In the genomic region with DNA sequence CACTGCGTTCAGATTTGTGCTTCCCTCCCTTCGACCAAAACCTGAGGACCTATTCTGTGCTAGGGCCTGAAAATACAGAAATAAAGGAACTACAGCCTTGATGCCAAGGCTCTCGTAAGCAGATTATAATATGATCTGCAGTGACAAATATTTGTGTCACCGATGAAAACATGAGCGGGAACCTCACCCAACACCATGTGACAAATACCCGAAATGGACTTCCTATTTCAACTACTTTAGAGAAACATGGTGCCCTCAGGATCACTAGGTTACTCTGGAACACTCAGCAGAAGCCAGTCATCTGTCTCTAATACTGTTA, we compare ENCODE assay signal across 1 cellular context.
A peak's percentile ranks its signal among the peaks of the same experiment; 100 is the strongest.
TF ChIP-seq lines count a peak whose summit lies in the region.

No MANE protein-coding gene starts in this region.

TF ChIP-seq in K562, 482 proteins besides CTCF, POLR2A, EP300 and RAD21 (continued from another document and continues in another):
- TF ChIP-seq, protein P1, sequence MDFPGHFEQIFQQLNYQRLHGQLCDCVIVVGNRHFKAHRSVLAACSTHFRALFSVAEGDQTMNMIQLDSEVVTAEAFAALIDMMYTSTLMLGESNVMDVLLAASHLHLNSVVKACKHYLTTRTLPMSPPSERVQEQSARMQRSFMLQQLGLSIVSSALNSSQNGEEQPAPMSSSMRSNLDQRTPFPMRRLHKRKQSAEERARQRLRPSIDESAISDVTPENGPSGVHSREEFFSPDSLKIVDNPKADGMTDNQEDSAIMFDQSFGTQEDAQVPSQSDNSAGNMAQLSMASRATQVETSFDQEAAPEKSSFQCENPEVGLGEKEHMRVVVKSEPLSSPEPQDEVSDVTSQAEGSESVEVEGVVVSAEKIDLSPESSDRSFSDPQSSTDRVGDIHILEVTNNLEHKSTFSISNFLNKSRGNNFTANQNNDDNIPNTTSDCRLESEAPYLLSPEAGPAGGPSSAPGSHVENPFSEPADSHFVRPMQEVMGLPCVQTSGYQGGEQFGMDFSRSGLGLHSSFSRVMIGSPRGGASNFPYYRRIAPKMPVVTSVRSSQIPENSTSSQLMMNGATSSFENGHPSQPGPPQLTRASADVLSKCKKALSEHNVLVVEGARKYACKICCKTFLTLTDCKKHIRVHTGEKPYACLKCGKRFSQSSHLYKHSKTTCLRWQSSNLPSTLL (IDR thresholded peaks at IDR 0.05), result no peak
- TF ChIP-seq, protein P2, sequence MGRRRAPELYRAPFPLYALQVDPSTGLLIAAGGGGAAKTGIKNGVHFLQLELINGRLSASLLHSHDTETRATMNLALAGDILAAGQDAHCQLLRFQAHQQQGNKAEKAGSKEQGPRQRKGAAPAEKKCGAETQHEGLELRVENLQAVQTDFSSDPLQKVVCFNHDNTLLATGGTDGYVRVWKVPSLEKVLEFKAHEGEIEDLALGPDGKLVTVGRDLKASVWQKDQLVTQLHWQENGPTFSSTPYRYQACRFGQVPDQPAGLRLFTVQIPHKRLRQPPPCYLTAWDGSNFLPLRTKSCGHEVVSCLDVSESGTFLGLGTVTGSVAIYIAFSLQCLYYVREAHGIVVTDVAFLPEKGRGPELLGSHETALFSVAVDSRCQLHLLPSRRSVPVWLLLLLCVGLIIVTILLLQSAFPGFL (CRISPR knock-in tag; IDR thresholded peaks at IDR 0.05), result no peak
- TF ChIP-seq, protein P3, sequence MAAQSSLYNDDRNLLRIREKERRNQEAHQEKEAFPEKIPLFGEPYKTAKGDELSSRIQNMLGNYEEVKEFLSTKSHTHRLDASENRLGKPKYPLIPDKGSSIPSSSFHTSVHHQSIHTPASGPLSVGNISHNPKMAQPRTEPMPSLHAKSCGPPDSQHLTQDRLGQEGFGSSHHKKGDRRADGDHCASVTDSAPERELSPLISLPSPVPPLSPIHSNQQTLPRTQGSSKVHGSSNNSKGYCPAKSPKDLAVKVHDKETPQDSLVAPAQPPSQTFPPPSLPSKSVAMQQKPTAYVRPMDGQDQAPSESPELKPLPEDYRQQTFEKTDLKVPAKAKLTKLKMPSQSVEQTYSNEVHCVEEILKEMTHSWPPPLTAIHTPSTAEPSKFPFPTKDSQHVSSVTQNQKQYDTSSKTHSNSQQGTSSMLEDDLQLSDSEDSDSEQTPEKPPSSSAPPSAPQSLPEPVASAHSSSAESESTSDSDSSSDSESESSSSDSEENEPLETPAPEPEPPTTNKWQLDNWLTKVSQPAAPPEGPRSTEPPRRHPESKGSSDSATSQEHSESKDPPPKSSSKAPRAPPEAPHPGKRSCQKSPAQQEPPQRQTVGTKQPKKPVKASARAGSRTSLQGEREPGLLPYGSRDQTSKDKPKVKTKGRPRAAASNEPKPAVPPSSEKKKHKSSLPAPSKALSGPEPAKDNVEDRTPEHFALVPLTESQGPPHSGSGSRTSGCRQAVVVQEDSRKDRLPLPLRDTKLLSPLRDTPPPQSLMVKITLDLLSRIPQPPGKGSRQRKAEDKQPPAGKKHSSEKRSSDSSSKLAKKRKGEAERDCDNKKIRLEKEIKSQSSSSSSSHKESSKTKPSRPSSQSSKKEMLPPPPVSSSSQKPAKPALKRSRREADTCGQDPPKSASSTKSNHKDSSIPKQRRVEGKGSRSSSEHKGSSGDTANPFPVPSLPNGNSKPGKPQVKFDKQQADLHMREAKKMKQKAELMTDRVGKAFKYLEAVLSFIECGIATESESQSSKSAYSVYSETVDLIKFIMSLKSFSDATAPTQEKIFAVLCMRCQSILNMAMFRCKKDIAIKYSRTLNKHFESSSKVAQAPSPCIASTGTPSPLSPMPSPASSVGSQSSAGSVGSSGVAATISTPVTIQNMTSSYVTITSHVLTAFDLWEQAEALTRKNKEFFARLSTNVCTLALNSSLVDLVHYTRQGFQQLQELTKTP (IDR thresholded peaks at IDR 0.05; ENCODE audit: low read depth in 1 of 2, partially characterized antibody in 2 of 2), result no peak
- TF ChIP-seq CEBPG (CRISPR knock-in tag; IDR thresholded peaks at IDR 0.05) (0 out of 2 replicates have a peak, but pooled peaks have one; percentile 8), CEBPG (tag; conservative IDR thresholded peaks at IDR 0.05 in 1 of 2, IDR thresholded peaks at IDR 0.05 in 1 of 2) (no peak), POLR2B (IDR thresholded peaks at IDR 0.05; ENCODE audit: low read depth, partially characterized antibody) (no peak), HMG20B (CRISPR knock-in tag; IDR thresholded peaks at IDR 0.05) (no peak), ZNF324 (CRISPR knock-in tag; IDR thresholded peaks at IDR 0.05) (no peak), ATF7 (IDR thresholded peaks at IDR 0.05) (no peak), ZNF124 (CRISPR knock-in tag; IDR thresholded peaks at IDR 0.05) (no peak), EP400 (IDR thresholded peaks at IDR 0.05) (peak; percentile 0; the same call in 1 of the 2 replicates), POLR2AphosphoS5 (IDR thresholded peaks at IDR 0.05; ENCODE audit: control insufficient read depth, insufficient read depth, low read depth, low read length) (no peak), ZNF41 (CRISPR knock-in tag; conservative IDR thresholded peaks at IDR 0.05) (no peak), SOX6 (IDR thresholded peaks at IDR 0.05) (no peak), ZNF197 (CRISPR knock-in tag; IDR thresholded peaks at IDR 0.05; ENCODE audit: low read depth) (no peak)
- TF ChIP-seq, protein P4, sequence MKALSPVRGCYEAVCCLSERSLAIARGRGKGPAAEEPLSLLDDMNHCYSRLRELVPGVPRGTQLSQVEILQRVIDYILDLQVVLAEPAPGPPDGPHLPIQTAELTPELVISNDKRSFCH (CRISPR knock-in tag; IDR thresholded peaks at IDR 0.05), result no peak
- TF ChIP-seq, protein P4 (tag; IDR thresholded peaks at IDR 0.05), result no peak
- TF ChIP-seq, protein P5, sequence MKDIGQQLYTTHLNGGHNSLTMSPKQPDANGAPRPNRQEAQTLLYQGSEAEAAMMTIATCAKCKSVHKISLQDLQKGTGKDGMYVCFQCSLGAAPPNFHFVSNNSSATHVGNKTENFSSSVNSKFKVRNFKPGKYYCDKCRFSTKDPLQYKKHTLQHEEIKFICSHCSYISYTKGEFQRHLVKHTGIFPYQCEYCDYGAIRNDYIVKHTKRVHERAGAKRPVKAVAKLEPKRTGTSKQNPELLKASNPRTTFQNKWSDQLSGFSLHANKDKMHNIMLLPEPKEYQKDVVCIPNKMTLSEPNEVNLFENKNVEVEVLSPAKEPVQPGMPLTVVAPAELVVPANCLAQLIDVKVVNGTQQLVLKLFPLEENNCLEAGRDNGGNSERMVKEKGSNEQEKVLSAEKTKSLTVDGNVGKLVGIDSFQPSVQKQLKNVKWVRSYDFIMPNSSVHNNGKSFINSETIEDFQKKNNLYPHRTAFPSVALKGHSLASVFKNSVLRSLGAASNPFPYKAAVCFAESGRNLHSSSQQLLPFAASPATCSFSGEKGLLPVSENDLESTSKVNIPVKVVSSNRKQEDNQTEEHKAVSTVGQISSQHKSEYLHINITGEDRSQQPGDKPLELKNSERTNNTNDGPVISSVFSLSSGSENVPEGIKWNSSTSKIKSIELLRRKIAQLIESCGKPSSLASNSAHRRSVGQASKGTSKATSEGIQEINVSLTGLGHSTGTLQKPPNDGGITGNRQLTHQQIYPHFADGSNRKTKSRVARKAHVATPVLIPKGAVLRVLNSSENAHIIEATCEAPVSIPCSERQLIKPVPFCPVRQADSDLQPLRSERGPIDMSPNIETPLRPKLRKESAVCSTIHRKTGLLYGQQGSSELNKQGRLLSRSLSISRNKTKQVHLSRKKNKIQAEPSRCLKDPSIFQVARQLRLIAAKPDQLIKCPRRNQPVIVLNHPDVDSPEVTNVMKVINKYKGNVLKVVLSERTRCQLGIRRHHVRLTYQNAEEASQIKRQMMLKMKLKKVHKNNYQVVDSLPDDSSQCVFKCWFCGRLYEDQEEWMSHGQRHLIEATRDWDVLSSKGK (CRISPR knock-in tag; IDR thresholded peaks at IDR 0.05), result no peak
- TF ChIP-seq, protein P6, sequence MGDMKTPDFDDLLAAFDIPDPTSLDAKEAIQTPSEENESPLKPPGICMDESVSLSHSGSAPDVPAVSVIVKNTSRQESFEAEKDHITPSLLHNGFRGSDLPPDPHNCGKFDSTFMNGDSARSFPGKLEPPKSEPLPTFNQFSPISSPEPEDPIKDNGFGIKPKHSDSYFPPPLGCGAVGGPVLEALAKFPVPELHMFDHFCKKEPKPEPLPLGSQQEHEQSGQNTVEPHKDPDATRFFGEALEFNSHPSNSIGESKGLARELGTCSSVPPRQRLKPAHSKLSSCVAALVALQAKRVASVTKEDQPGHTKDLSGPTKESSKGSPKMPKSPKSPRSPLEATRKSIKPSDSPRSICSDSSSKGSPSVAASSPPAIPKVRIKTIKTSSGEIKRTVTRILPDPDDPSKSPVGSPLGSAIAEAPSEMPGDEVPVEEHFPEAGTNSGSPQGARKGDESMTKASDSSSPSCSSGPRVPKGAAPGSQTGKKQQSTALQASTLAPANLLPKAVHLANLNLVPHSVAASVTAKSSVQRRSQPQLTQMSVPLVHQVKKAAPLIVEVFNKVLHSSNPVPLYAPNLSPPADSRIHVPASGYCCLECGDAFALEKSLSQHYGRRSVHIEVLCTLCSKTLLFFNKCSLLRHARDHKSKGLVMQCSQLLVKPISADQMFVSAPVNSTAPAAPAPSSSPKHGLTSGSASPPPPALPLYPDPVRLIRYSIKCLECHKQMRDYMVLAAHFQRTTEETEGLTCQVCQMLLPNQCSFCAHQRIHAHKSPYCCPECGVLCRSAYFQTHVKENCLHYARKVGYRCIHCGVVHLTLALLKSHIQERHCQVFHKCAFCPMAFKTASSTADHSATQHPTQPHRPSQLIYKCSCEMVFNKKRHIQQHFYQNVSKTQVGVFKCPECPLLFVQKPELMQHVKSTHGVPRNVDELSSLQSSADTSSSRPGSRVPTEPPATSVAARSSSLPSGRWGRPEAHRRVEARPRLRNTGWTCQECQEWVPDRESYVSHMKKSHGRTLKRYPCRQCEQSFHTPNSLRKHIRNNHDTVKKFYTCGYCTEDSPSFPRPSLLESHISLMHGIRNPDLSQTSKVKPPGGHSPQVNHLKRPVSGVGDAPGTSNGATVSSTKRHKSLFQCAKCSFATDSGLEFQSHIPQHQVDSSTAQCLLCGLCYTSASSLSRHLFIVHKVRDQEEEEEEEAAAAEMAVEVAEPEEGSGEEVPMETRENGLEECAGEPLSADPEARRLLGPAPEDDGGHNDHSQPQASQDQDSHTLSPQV (IDR thresholded peaks at IDR 0.05), result peak; percentile 17; the same call in 1 of the 2 replicates
- TF ChIP-seq, protein P7, sequence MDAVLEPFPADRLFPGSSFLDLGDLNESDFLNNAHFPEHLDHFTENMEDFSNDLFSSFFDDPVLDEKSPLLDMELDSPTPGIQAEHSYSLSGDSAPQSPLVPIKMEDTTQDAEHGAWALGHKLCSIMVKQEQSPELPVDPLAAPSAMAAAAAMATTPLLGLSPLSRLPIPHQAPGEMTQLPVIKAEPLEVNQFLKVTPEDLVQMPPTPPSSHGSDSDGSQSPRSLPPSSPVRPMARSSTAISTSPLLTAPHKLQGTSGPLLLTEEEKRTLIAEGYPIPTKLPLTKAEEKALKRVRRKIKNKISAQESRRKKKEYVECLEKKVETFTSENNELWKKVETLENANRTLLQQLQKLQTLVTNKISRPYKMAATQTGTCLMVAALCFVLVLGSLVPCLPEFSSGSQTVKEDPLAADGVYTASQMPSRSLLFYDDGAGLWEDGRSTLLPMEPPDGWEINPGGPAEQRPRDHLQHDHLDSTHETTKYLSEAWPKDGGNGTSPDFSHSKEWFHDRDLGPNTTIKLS (IDR thresholded peaks at IDR 0.05; ENCODE audit: borderline replicate concordance, low read depth), result 0 out of 2 replicates have a peak, but pooled peaks have one; percentile 14
- TF ChIP-seq, protein P8, sequence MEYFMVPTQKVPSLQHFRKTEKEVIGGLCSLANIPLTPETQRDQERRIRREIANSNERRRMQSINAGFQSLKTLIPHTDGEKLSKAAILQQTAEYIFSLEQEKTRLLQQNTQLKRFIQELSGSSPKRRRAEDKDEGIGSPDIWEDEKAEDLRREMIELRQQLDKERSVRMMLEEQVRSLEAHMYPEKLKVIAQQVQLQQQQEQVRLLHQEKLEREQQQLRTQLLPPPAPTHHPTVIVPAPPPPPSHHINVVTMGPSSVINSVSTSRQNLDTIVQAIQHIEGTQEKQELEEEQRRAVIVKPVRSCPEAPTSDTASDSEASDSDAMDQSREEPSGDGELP (CRISPR knock-in tag; IDR thresholded peaks at IDR 0.05; ENCODE audit: borderline replicate concordance), result no peak
- TF ChIP-seq, protein P9, sequence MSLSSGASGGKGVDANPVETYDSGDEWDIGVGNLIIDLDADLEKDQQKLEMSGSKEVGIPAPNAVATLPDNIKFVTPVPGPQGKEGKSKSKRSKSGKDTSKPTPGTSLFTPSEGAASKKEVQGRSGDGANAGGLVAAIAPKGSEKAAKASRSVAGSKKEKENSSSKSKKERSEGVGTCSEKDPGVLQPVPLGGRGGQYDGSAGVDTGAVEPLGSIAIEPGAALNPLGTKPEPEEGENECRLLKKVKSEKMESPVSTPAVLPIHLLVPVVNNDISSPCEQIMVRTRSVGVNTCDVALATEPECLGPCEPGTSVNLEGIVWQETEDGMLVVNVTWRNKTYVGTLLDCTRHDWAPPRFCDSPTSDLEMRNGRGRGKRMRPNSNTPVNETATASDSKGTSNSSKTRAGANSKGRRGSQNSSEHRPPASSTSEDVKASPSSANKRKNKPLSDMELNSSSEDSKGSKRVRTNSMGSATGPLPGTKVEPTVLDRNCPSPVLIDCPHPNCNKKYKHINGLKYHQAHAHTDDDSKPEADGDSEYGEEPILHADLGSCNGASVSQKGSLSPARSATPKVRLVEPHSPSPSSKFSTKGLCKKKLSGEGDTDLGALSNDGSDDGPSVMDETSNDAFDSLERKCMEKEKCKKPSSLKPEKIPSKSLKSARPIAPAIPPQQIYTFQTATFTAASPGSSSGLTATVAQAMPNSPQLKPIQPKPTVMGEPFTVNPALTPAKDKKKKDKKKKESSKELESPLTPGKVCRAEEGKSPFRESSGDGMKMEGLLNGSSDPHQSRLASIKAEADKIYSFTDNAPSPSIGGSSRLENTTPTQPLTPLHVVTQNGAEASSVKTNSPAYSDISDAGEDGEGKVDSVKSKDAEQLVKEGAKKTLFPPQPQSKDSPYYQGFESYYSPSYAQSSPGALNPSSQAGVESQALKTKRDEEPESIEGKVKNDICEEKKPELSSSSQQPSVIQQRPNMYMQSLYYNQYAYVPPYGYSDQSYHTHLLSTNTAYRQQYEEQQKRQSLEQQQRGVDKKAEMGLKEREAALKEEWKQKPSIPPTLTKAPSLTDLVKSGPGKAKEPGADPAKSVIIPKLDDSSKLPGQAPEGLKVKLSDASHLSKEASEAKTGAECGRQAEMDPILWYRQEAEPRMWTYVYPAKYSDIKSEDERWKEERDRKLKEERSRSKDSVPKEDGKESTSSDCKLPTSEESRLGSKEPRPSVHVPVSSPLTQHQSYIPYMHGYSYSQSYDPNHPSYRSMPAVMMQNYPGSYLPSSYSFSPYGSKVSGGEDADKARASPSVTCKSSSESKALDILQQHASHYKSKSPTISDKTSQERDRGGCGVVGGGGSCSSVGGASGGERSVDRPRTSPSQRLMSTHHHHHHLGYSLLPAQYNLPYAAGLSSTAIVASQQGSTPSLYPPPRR (CRISPR knock-in tag; IDR thresholded peaks at IDR 0.05; ENCODE audit: borderline replicate concordance), result no peak
- TF ChIP-seq, protein P10, sequence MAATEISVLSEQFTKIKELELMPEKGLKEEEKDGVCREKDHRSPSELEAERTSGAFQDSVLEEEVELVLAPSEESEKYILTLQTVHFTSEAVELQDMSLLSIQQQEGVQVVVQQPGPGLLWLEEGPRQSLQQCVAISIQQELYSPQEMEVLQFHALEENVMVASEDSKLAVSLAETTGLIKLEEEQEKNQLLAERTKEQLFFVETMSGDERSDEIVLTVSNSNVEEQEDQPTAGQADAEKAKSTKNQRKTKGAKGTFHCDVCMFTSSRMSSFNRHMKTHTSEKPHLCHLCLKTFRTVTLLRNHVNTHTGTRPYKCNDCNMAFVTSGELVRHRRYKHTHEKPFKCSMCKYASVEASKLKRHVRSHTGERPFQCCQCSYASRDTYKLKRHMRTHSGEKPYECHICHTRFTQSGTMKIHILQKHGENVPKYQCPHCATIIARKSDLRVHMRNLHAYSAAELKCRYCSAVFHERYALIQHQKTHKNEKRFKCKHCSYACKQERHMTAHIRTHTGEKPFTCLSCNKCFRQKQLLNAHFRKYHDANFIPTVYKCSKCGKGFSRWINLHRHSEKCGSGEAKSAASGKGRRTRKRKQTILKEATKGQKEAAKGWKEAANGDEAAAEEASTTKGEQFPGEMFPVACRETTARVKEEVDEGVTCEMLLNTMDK (IDR thresholded peaks at IDR 0.05; ENCODE audit: borderline replicate concordance, insufficient read depth, low read depth, low read length, poor library complexity, severe bottlenecking), result no peak
